ENCODE assay signal across 12 cellular contexts in genomic region chr2:99984781-99985525, GRCh38.
DNase-seq lines count a peak whose midpoint lies in the region; ATAC-seq and TF ChIP-seq lines count a peak whose summit lies in the region.
"Had no signal": no experiment of that assay in that cellular context is flagged by ENCODE, and none has a peak within 500 bp of the region (broad histone marks: within the 10 kb centered on the region; RNA-seq: fewer than 3 reads in every experiment).

No MANE protein-coding gene starts in this region.

- TF ChIP-seq CTCF in AG09309 (IDR thresholded peaks at IDR 0.05; ENCODE audit: control insufficient read depth, insufficient read depth, low read depth, low read length, missing control alignments) (no peak), thyroid gland (IDR thresholded peaks at IDR 0.05) (no peak), esophagus muscularis mucosa (IDR thresholded peaks at IDR 0.05) (no peak)

- no peak overlapping the region for H3K27ac ChIP-seq in thyroid gland
- H3K27ac ChIP-seq in esophagus muscularis mucosa (replicated peaks in 1 of 4): no peak overlapping the region
- H3K27ac ChIP-seq: C4-2B had no signal

- TF ChIP-seq EP300 in Ishikawa (IDR thresholded peaks at IDR 0.05; ENCODE audit: borderline replicate concordance) (peak; percentile 81), esophagus muscularis mucosa (IDR thresholded peaks at IDR 0.05) (no peak)

- H3K27me3 ChIP-seq in thyroid gland (no peaks in the 10 kb centered on the region), esophagus muscularis mucosa (no peaks in the 10 kb centered on the region)

- no peak overlapping the region for H3K27ac Mint-ChIP-seq in activated CD8-positive, alpha-beta memory T cell treated with anti-CD3 and anti-CD28 coated beads, Interleukin-2, amount 10 ng/mL, durations not matched to agents 7 days and 5 days

- H3K9me3 Mint-ChIP-seq in activated CD8-positive, alpha-beta memory T cell treated with anti-CD3 and anti-CD28 coated beads, Interleukin-2, amount 10 ng/mL, durations not matched to agents 7 days and 5 days (ENCODE audit: low read depth): no peaks in the 10 kb centered on the region
- H3K9me3 Mint-ChIP-seq: neural crest cell had no signal

- intact Hi-C loops in thyroid gland (cut with DNase I) (no loop called here), esophagus muscularis mucosa (cut with DNase I) (no loop called here)

- H3K36me3 ChIP-seq in thyroid gland (no peaks in the 10 kb centered on the region), esophagus muscularis mucosa (no peaks in the 10 kb centered on the region)

- peak; percentile 57 for DNase-seq in AG09309 (ENCODE audit: low read depth)
- DNase-seq in cerebellar cortex (ENCODE audit: low spot score): peak; percentile 59
- DNase-seq in kidney glomerular epithelial cell (lab: John Stamatoyannopoulos, UW): peak; percentile 53
- DNase-seq in thyroid gland: no peak
- no peak for DNase-seq in activated CD8-positive, alpha-beta memory T cell treated with anti-CD3 and anti-CD28 coated beads, Interleukin-2, amount 10 ng/mL, durations not matched to agents 7 days and 5 days
- DNase-seq in esophagus muscularis mucosa (ENCODE audit: extremely low spot score): no peak
- DNase-seq in NOMO-1 treated with dmso at 0.1 percent for 144 hours (lab: John Stamatoyannopoulos, UW; ENCODE audit: unreplicated experiment): no peak
- DNase-seq: left colon, MM.1S had no signal

- H3K4me3 ChIP-seq in AG09309 (ENCODE audit: control insufficient read depth, low read depth, low read length) (no peak overlapping the region), thyroid gland (replicated peaks in 1 of 3) (no peak overlapping the region), esophagus muscularis mucosa (no peak overlapping the region)

- WGBS in thyroid gland, 2 donors: 50 to 58% methylated on average over 4 of the region's 4 CpGs
- WGBS in esophagus muscularis mucosa: 65% methylated on average over 4 of the region's 4 CpGs

- no peaks in the 10 kb centered on the region for H3K36me3 Mint-ChIP-seq in activated CD8-positive, alpha-beta memory T cell treated with anti-CD3 and anti-CD28 coated beads, Interleukin-2, amount 10 ng/mL, durations not matched to agents 7 days and 5 days

- H3K9me3 ChIP-seq in thyroid gland: no peaks in the 10 kb centered on the region
- H3K9me3 ChIP-seq in esophagus muscularis mucosa: no peaks in the 10 kb centered on the region

- ATAC-seq in activated CD8-positive, alpha-beta memory T cell treated with anti-CD3 and anti-CD28 coated beads, Interleukin-2, amount 10 ng/mL, durations not matched to agents 7 days and 5 days: no peak
- ATAC-seq: left colon had no signal

- H3K27me3 Mint-ChIP-seq in activated CD8-positive, alpha-beta memory T cell treated with anti-CD3 and anti-CD28 coated beads, Interleukin-2, amount 10 ng/mL, durations not matched to agents 7 days and 5 days: peaks cover 13% of the 10 kb centered on the region

- no peak for TF ChIP-seq POLR2A in thyroid gland (IDR thresholded peaks at IDR 0.05)
- TF ChIP-seq POLR2A in esophagus muscularis mucosa (IDR thresholded peaks at IDR 0.05; ENCODE audit: low read depth): no peak

- H3K4me3 Mint-ChIP-seq in activated CD8-positive, alpha-beta memory T cell treated with anti-CD3 and anti-CD28 coated beads, Interleukin-2, amount 10 ng/mL, durations not matched to agents 7 days and 5 days: no peak overlapping the region
- H3K4me3 Mint-ChIP-seq: neural crest cell had no signal

- TF ChIP-seq RAD21 in Ishikawa (IDR thresholded peaks at IDR 0.05; ENCODE audit: low read depth): peak; percentile 12; the same call in 1 of the 2 replicates

- CTCF ChIA-PET in activated CD8-positive, alpha-beta memory T cell treated with anti-CD3 and anti-CD28 coated beads, Interleukin-2, amount 10 ng/mL, durations not matched to agents 7 days and 5 days (lab: Charles Lee): no interaction called here

- no peaks in the 10 kb centered on the region for H3K4me1 Mint-ChIP-seq in activated CD8-positive, alpha-beta memory T cell treated with anti-CD3 and anti-CD28 coated beads, Interleukin-2, amount 10 ng/mL, durations not matched to agents 7 days and 5 days

- peaks cover 0 to 5% of the 10 kb centered on the region in 2 donors for H3K4me1 ChIP-seq in thyroid gland
- peaks cover 0 to 5% (median 0%) of the 10 kb centered on the region in 4 donors for H3K4me1 ChIP-seq in esophagus muscularis mucosa

TF ChIP-seq in Ishikawa, 13 proteins besides CTCF, POLR2A, EP300 and RAD21:
- TF ChIP-seq MAX (IDR thresholded peaks at IDR 0.05) (no peak), REST (IDR thresholded peaks at IDR 0.05; ENCODE audit: low read depth) (no peak), YY1 (IDR thresholded peaks at IDR 0.05; ENCODE audit: low read depth) (0 out of 2 replicates have a peak, but pooled peaks have one; percentile 48), USF1 (IDR thresholded peaks at IDR 0.05) (no peak), NFIC (IDR thresholded peaks at IDR 0.05) (peak; percentile 54; the same call in 1 of the 2 replicates), TEAD4 (IDR thresholded peaks at IDR 0.05) (peak; percentile 79), TAF1 (IDR thresholded peaks at IDR 0.05; ENCODE audit: low read depth) (no peak), FOXM1 (IDR thresholded peaks at IDR 0.05; ENCODE audit: borderline replicate concordance, low read depth) (no peak), ZBTB7A (IDR thresholded peaks at IDR 0.05; ENCODE audit: low read depth) (no peak), TCF12 (IDR thresholded peaks at IDR 0.05; ENCODE audit: low read depth) (peak; percentile 80), EGR1 (IDR thresholded peaks at IDR 0.05) (no peak), CREB1 (IDR thresholded peaks at IDR 0.05; ENCODE audit: low read depth) (no peak), CEBPB (IDR thresholded peaks at IDR 0.05) (peak; percentile 32; the same call in 1 of the 2 replicates)

Comparison
In these comparisons a context has a peak if more than half of its experiments do, and no peak if none do; other contexts are left out.
1. DNase-seq: peak in AG09309 (single experiment), cerebellar cortex (single experiment) and kidney glomerular epithelial cell (single experiment); none in thyroid gland (0 of 2), activated CD8-positive, alpha-beta memory T cell treated with anti-CD3 and anti-CD28 coated beads, Interleukin-2, amount 10 ng/mL, durations not matched to agents 7 days and 5 days (single experiment), esophagus muscularis mucosa (single experiment) and NOMO-1 treated with dmso at 0.1 percent for 144 hours (single experiment).